ENCODE assay signal across 8 cellular contexts in the genomic region with DNA sequence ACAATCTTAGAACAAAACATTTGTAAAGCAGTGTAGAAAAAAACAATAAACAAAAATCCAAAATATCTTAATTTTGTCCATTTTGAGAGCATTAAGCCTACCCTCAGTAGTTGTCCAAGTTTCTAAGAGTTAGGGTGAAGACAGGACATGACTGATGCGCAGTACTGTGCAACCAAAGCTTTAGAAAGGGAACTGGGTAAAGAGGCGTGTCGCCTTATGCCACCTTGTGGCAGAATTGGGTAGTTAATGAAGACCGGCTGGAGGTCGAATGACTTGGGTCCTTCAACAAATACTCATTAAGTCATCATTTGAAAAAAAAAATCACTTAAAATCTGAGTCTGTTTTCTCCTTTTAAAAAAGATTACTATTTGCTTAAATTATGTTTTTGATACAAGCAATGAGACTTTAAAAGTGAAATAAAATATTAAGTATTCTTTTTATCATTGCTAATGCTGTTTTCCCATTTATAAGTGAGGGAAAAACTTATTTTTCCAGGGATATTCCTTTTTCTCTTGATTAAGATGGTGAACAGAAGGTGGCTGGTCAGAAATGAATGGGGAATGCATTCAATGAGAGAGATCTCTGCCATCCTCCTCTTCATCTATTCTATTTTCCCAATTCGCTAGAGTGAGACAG. TPM values are rescaled to one million over a fixed set of nuclear protein-coding genes. Genes with fewer than 3 reads are reported as not detected.
DNase-seq lines count a peak whose midpoint lies in the region; TF ChIP-seq lines count a peak whose summit lies in the region.

No MANE protein-coding gene starts in this region.

- no peak overlapping the region for H3K4me3 ChIP-seq in GM06990 (replicated peaks; ENCODE audit: low read depth, low read length)
- H3K4me3 ChIP-seq in HAP-1: no peak overlapping the region
- no peak overlapping the region for H3K4me3 ChIP-seq in MM.1S (ENCODE audit: low read length)
- no peak overlapping the region for H3K4me3 ChIP-seq in vagina

- H3K4me1 ChIP-seq in HAP-1: no peaks in the 10 kb centered on the region
- H3K4me1 ChIP-seq in MM.1S (ENCODE audit: low read length): peaks cover 10% of the 10 kb centered on the region; the same call in 1 of the 2 replicates
- H3K4me1 ChIP-seq in vagina: peaks cover 17% of the 10 kb centered on the region

- H3K9ac ChIP-seq in MM.1S (ENCODE audit: low read length): no peak overlapping the region

- peaks cover 13% of the 10 kb centered on the region for H3K79me2 ChIP-seq in MM.1S (ENCODE audit: low read length)

- H3K27ac ChIP-seq in MM.1S (ENCODE audit: low read length): no peak overlapping the region
- H3K27ac ChIP-seq in vagina: no peak overlapping the region

- TF ChIP-seq CTCF in GM06990 (IDR thresholded peaks at IDR 0.05; ENCODE audit: insufficient read depth, low read length, poor library complexity, severe bottlenecking): peak; percentile 66
- peak; percentile 84 for TF ChIP-seq CTCF in MM.1S (IDR thresholded peaks at IDR 0.05; ENCODE audit: low read length)
- peak; percentile 88 for TF ChIP-seq CTCF in progenitor cell of endocrine pancreas (IDR thresholded peaks at IDR 0.05; ENCODE audit: unreplicated experiment)
- peak; percentile 75 to 81 (median 79) for TF ChIP-seq CTCF in vagina (IDR thresholded peaks at IDR 0.05)

- H3K9me3 Mint-ChIP-seq in progenitor cell of endocrine pancreas (ENCODE audit: low read depth): no peaks in the 10 kb centered on the region

- no peaks in the 10 kb centered on the region for H3K36me3 ChIP-seq in GM06990 (ENCODE audit: control insufficient read depth, insufficient read depth, low read length)
- no peaks in the 10 kb centered on the region for H3K36me3 ChIP-seq in HAP-1 (replicated peaks)
- H3K36me3 ChIP-seq in MM.1S (replicated peaks; ENCODE audit: insufficient read depth, low read length): no peaks in the 10 kb centered on the region
- H3K36me3 ChIP-seq in vagina: no peaks in the 10 kb centered on the region

- DNase-seq in GM06990 (ENCODE audit: extremely low read depth, insufficient read length) (peak; percentile 10), HAP-1 (ENCODE audit: low spot score in 2 of 2) (peak; percentile 64 to 76), MM.1S (peak; percentile 81), SIG-M5 treated with dmso at 0.1 percent for 504 hours (lab: John Stamatoyannopoulos, UW; ENCODE audit: unreplicated experiment) (peak; percentile 79), germinal center (ENCODE audit: low spot score) (peak; percentile 76), progenitor cell of endocrine pancreas (ENCODE audit: low spot score, unreplicated experiment) (peak; percentile 50), vagina (ENCODE audit: extremely low spot score in 2 of 2) (no peak)
- DNase-seq in activated effector memory CD4-positive, alpha-beta T cell treated with anti-CD3 and anti-CD28 coated beads, Interleukin-2, amount 50 U/mL, for 16 hours: peak; percentile 88

- TF ChIP-seq POLR2A in vagina (IDR thresholded peaks at IDR 0.05): no peak

- peak overlapping the region; percentile 11; the same call in 1 of the 2 replicates for H2AFZ ChIP-seq in MM.1S (ENCODE audit: low read length)

- H3F3A ChIP-seq in MM.1S (ENCODE audit: insufficient read depth, low read length): peaks cover 9% of the 10 kb centered on the region

- H4K20me1 ChIP-seq in MM.1S (ENCODE audit: insufficient read depth, low read length): no peaks in the 10 kb centered on the region

- H3K36me3 Mint-ChIP-seq in progenitor cell of endocrine pancreas (ENCODE audit: insufficient read depth): no peaks in the 10 kb centered on the region

- H3K4me2 ChIP-seq in MM.1S (ENCODE audit: low read depth, low read length): peak overlapping the region; percentile 2; the same call in 1 of the 2 replicates

- H3K27me3 ChIP-seq in GM06990 (replicated peaks; ENCODE audit: control insufficient read depth, insufficient read depth, low read length) (no peaks in the 10 kb centered on the region), HAP-1 (ENCODE audit: low read depth) (no peaks in the 10 kb centered on the region), MM.1S (replicated peaks; ENCODE audit: insufficient read depth, low read length) (no peaks in the 10 kb centered on the region), vagina (no peaks in the 10 kb centered on the region)

- in situ Hi-C loops in HAP-1 (cut with MboI; ENCODE audit: low sequenced_read_pairs): loop anchor here (5.0 kb wide), 1 partner anchor 73 kb away; no protein-coding TSS in a partner anchor

- H3K9me2 ChIP-seq in MM.1S (replicated peaks; ENCODE audit: insufficient read depth, low read length): no peaks in the 10 kb centered on the region

- peaks cover 6% of the 10 kb centered on the region for H3K4me1 Mint-ChIP-seq in progenitor cell of endocrine pancreas (ENCODE audit: low read depth)

- no peaks in the 10 kb centered on the region for H3K27me3 Mint-ChIP-seq in progenitor cell of endocrine pancreas

- H3K4me3 Mint-ChIP-seq in progenitor cell of endocrine pancreas (ENCODE audit: low read depth): no peak overlapping the region

- no peak overlapping the region for H3K27ac Mint-ChIP-seq in progenitor cell of endocrine pancreas

- no peaks in the 10 kb centered on the region for H3K9me3 ChIP-seq in HAP-1
- H3K9me3 ChIP-seq in MM.1S (replicated peaks; ENCODE audit: insufficient read depth, low read length): no peaks in the 10 kb centered on the region
- H3K9me3 ChIP-seq in vagina: no peaks in the 10 kb centered on the region

- intact Hi-C loops in vagina (cut with DNase I): loop anchor here (5.0 to 10.0 kb wide), 2 partner anchors 68 to 135 kb away; a partner anchor contains a TSS

RNA-seq across cellular contexts. Expression of a gene that starts 3.5 kb away (rescaled TPM):
- total RNA-seq in progenitor cell of endocrine pancreas (53.9 and 56.9 TPM in 2 replicates), vagina (22.3 TPM)

Comparison
In these comparisons a context has a peak if more than half of its experiments do, and no peak if none do; other contexts are left out.
1. DNase-seq: peak in GM06990 (single experiment), HAP-1 (2 of 2), MM.1S (single experiment), SIG-M5 treated with dmso at 0.1 percent for 504 hours (single experiment), activated effector memory CD4-positive, alpha-beta T cell treated with anti-CD3 and anti-CD28 coated beads, Interleukin-2, amount 50 U/mL, for 16 hours (single experiment), germinal center (single experiment) and progenitor cell of endocrine pancreas (single experiment); none in vagina (0 of 2).
2. Peak in every context shown above with its lines, with median percentiles within 50 percentile points of each other: CTCF ChIP-seq.